In the genomic region with DNA sequence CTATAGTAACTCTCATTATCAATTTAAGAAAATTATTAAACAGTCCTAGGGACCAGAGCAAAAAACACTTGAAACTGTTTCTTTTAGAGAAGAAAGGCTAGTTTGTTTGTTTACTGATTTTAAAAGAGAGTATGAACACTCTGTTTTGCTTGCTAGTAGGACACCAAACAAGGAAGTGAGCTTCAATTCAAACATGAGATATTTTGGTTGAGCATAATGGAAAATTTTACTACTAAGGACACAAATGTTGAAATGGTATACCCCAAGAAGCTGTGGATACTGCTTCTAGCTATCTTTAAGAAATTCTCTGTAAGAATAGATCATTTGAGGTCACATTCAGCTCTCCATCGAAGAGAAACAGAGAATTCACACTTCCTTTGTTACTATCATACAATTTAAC, we compare ENCODE assay signal across 19 cellular contexts.
DNase-seq lines count a peak whose midpoint lies in the region; ATAC-seq and TF ChIP-seq lines count a peak whose summit lies in the region.
"Had no signal": no experiment of that assay in that cellular context is flagged by ENCODE, and none has a peak within 500 bp of the region (broad histone marks: within the 10 kb centered on the region; RNA-seq: fewer than 3 reads in every experiment).

No MANE protein-coding gene starts in this region.

- peak; percentile 23 for DNase-seq in DMS53 (lab: John Stamatoyannopoulos, UW)
- DNase-seq in DMS53 treated with DMSO at 0.1 percent for 48 hours (lab: John Stamatoyannopoulos, UW; ENCODE audit: unreplicated experiment): no peak
- DNase-seq in MV-4-11 (lab: John Stamatoyannopoulos, UW): peak; percentile 55
- DNase-seq in activated CD8-positive, alpha-beta T cell treated with anti-CD3 and anti-CD28 coated beads for 36 hours: no peak
- DNase-seq in epidermal melanocyte (ENCODE audit: insufficient read length, low spot score): no peak
- DNase-seq in NCI-H2227 (lab: John Stamatoyannopoulos, UW; ENCODE audit: unreplicated experiment): no peak
- no peak for DNase-seq in hepatic stellate cell (ENCODE audit: low spot score)
- DNase-seq: Calu3; CD4-positive, alpha-beta memory T cell; DMS79 treated with DMSO at 0.1 percent for 48 hours; H9; NCI-H1048; NCI-H1436 treated with DMSO at 0.1 percent for 48 hours; NCI-H2029 treated with DMSO at 0.1 percent for 48 hours; NCI-H510A treated with DMSO at 0.1 percent for 48 hours; Peyer's patch had no signal

- H3K36me3 Mint-ChIP-seq in activated CD8-positive, alpha-beta T cell treated with anti-CD3 and anti-CD28 coated beads for 36 hours (ENCODE audit: low read depth): peaks cover 31% of the 10 kb centered on the region

- H3K4me1 Mint-ChIP-seq in activated CD8-positive, alpha-beta T cell treated with anti-CD3 and anti-CD28 coated beads for 36 hours (ENCODE audit: low read depth): peaks cover 37% of the 10 kb centered on the region

- H3K27ac Mint-ChIP-seq in activated CD8-positive, alpha-beta T cell treated with anti-CD3 and anti-CD28 coated beads for 36 hours: no peak overlapping the region
- H3K27ac Mint-ChIP-seq: B cell, H9 had no signal

- peak; percentile 28 for ATAC-seq in activated CD8-positive, alpha-beta T cell treated with anti-CD3 and anti-CD28 coated beads for 36 hours
- no peak for ATAC-seq in HG03039 (IDR thresholded peaks at IDR 0.05; ENCODE audit: unreplicated experiment)
- ATAC-seq: Right ventricle myocardium inferior had no signal

- H3K27me3 Mint-ChIP-seq in activated CD8-positive, alpha-beta T cell treated with anti-CD3 and anti-CD28 coated beads for 36 hours: no peaks in the 10 kb centered on the region
- H3K27me3 Mint-ChIP-seq: B cell; CD4-positive, alpha-beta memory T cell had no signal

- CTCF ChIA-PET in activated CD8-positive, alpha-beta T cell treated with anti-CD3 and anti-CD28 coated beads for 36 hours (lab: Charles Lee): interaction anchor here (1.8 kb wide), 1 partner anchor 12 kb away, joined by 7 read pairs; no protein-coding TSS in a partner anchor

- no peak for TF ChIP-seq CTCF in activated CD8-positive, alpha-beta T cell treated with anti-CD3 and anti-CD28 coated beads for 36 hours (IDR thresholded peaks at IDR 0.05)

- POLR2A ChIA-PET in activated CD8-positive, alpha-beta T cell treated with anti-CD3 and anti-CD28 coated beads for 36 hours (lab: Charles Lee): interaction anchor here (0.6 kb wide), 1 partner anchor 324 kb away, joined by 3 read pairs; no protein-coding TSS in a partner anchor

- intact Hi-C loops in activated CD8-positive, alpha-beta T cell treated with anti-CD3 and anti-CD28 coated beads for 36 hours (cut with micrococcal nuclease): no loop called here

- H3K9me3 Mint-ChIP-seq in activated CD8-positive, alpha-beta T cell treated with anti-CD3 and anti-CD28 coated beads for 36 hours: peaks cover 15% of the 10 kb centered on the region

- H3K4me3 Mint-ChIP-seq in activated CD8-positive, alpha-beta T cell treated with anti-CD3 and anti-CD28 coated beads for 36 hours: no peak overlapping the region
- H3K4me3 Mint-ChIP-seq: B cell; CD4-positive, alpha-beta memory T cell; H9 had no signal

Comparison
In these comparisons a context has a peak if more than half of its experiments do, and no peak if none do; other contexts are left out.
1. DNase-seq: peak in DMS53 (single experiment) and MV-4-11 (single experiment); none in DMS53 treated with DMSO at 0.1 percent for 48 hours (single experiment), activated CD8-positive, alpha-beta T cell treated with anti-CD3 and anti-CD28 coated beads for 36 hours (single experiment), epidermal melanocyte (single experiment), NCI-H2227 (single experiment) and hepatic stellate cell (single experiment).